Comparison of ENCODE assay signal across 5 cellular contexts in the genomic region with DNA sequence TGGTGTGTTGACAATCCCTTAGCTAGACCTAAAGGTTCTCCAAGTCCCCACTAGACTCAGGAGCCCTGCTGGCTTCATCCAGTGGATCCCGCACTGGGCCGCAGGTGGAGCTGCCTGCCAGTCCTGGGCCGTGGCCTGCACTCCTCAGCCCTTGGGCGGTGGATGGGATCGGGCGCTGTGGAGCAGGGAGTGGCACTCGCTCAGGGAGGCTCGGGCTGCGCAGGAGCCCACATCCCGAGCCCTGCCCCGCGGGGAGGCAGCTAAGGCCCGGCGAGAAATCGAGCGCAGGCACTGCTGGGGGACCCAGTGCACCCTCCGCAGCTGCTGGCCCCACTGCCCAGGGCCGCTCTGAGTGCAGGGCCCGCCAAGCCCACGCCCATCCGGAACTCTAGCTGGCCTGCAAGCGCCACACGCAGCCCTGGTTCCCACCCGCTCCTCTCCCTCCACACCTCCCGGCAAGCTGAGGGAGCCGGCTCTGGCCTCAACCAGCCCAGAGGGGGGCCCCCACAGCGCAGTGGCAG.
"Had no signal": no experiment of that assay in that cellular context is flagged by ENCODE, and none has a peak within 500 bp of the region (broad histone marks: within the 10 kb centered on the region; RNA-seq: fewer than 3 reads in every experiment).

No MANE protein-coding gene starts in this region.

- H3K27ac ChIP-seq: HL-60 had no signal

- ATAC-seq: HepG2 had no signal

- H3K9me3 Mint-ChIP-seq: IgD-negative memory B cell had no signal

- FAIRE-seq: HepG2, HTR-8/SVneo had no signal

- H3K4me3 Mint-ChIP-seq: IgD-negative memory B cell had no signal

- DNase-seq: IMR-90 had no signal

- H3K27ac Mint-ChIP-seq: IgD-negative memory B cell had no signal

- H3K27me3 Mint-ChIP-seq: IgD-negative memory B cell had no signal

- H3K36me3 Mint-ChIP-seq: IgD-negative memory B cell had no signal
